12 cellular contexts compared by ENCODE assay signal in the genomic region with DNA sequence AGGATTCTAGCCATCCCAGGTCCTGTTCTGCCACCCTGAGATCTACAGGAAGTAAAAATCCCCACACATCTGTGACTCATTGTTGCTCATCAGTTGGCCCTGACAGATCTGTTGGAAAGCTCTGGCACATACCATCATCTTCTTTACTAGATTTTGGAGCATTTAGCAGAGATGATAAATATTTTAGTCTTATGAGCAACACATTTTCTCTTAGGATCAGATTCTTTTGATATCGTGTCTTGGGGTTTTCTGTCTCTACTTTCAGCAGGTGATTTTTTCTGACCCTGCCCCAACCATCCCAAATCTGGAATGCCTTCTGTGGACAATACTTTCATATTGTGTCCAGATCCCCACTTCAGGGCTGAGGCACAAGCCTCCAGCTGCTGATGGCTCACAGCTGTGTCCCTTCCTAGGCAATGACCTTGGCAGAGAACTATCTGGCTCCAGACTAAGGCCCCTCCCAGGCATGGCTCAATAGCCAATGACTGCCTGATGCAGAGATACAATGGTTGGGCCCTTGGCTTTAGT.
A peak's percentile ranks its signal among the peaks of the same experiment; 100 is the strongest.
DNase-seq lines count a peak whose midpoint lies in the region; ATAC-seq and TF ChIP-seq lines count a peak whose summit lies in the region.
"Had no signal": no experiment of that assay in that cellular context is flagged by ENCODE, and none has a peak within 500 bp of the region (broad histone marks: within the 10 kb centered on the region; RNA-seq: fewer than 3 reads in every experiment).

No MANE protein-coding gene starts in this region.

- H3K9me3 ChIP-seq in BE2C (no peaks in the 10 kb centered on the region), esophagus squamous epithelium (no peaks in the 10 kb centered on the region), osteoblast (ENCODE audit: low read depth, low read length) (no peaks in the 10 kb centered on the region)
- H3K9me3 ChIP-seq: HAP-1 had no signal

- H4K20me1 ChIP-seq in osteoblast (ENCODE audit: insufficient read depth, low read length), result no peaks in the 10 kb centered on the region

- intact Hi-C loops in esophagus squamous epithelium (cut with DNase I), result no loop called here

- DNase-seq in BE2C (peak; percentile 24), NCI-H460 (ENCODE audit: extremely low read depth, low read depth) (peak; percentile 20), esophagus squamous epithelium (lab: John Stamatoyannopoulos, UW) (no peak), osteoblast (ENCODE audit: insufficient read length, low spot score, missing footprints) (no peak), NCI-H82 treated with DMSO at 0.1 percent for 48 hours (lab: John Stamatoyannopoulos, UW; ENCODE audit: unreplicated experiment) (no peak), NCI-H2081 treated with DMSO at 0.1 percent for 48 hours (lab: John Stamatoyannopoulos, UW) (no peak)
- no peak for DNase-seq in activated naive CD4-positive, alpha-beta T cell treated with Interleukin-2 at 50 U/mL for 16 hours
- DNase-seq: GF-D8, NCI-H2171 had no signal

- no peak for ATAC-seq in GM19463 (IDR thresholded peaks at IDR 0.05; ENCODE audit: unreplicated experiment)
- ATAC-seq: activated CD4-positive, CD25-positive, alpha-beta regulatory T cell treated with anti-CD3 and anti-CD28 coated beads, Interleukin-2, amount 50 U/mL, for 24 hours had no signal

- H3K4me3 ChIP-seq in BE2C (ENCODE audit: low read depth, low read length), result no peak overlapping the region
- no peak overlapping the region for H3K4me3 ChIP-seq in esophagus squamous epithelium
- peak overlapping the region; percentile 13 for H3K4me3 ChIP-seq in osteoblast (ENCODE audit: insufficient read depth, low read length)
- H3K4me3 ChIP-seq: HAP-1 had no signal

- no peak for TF ChIP-seq POLR2A in esophagus squamous epithelium (IDR thresholded peaks at IDR 0.05)

- H3K4me1 ChIP-seq in BE2C, result peaks cover 8% of the 10 kb centered on the region
- peaks cover 7 to 45% (median 38%) of the 10 kb centered on the region in 3 donors for H3K4me1 ChIP-seq in esophagus squamous epithelium
- peaks cover 49% of the 10 kb centered on the region for H3K4me1 ChIP-seq in osteoblast (ENCODE audit: insufficient read depth, low read length)
- H3K4me1 ChIP-seq: HAP-1 had no signal

- no peaks in the 10 kb centered on the region for H3K79me2 ChIP-seq in osteoblast (ENCODE audit: insufficient read depth, low read length)

- H3K27me3 ChIP-seq in BE2C (no peaks in the 10 kb centered on the region), esophagus squamous epithelium (no peaks in the 10 kb centered on the region), osteoblast (ENCODE audit: insufficient read depth, low read length) (no peaks in the 10 kb centered on the region)

- WGBS in esophagus squamous epithelium, 2 donors, result 8 to 13% methylated on average over 1 of the region's 1 CpG

- no peak overlapping the region for H2AFZ ChIP-seq in osteoblast (ENCODE audit: low read length)

- H3K4me2 ChIP-seq in osteoblast (ENCODE audit: insufficient read depth, low read length), result peak overlapping the region; percentile 52

- H3K27ac ChIP-seq in esophagus squamous epithelium (peak overlapping the region in 3 of 4 donors; percentile 38 to 69 (median 50)), osteoblast (ENCODE audit: low read depth, low read length) (peak overlapping the region; percentile 90)

- TF ChIP-seq CTCF in BE2C (IDR thresholded peaks at IDR 0.05; ENCODE audit: low read depth, low read length) (no peak), esophagus squamous epithelium (IDR thresholded peaks at IDR 0.05) (no peak), osteoblast (IDR thresholded peaks at IDR 0.05; ENCODE audit: extremely low read depth, low read depth, low read length) (no peak)

- no peaks in the 10 kb centered on the region for H3K36me3 ChIP-seq in BE2C
- no peaks in the 10 kb centered on the region for H3K36me3 ChIP-seq in esophagus squamous epithelium
- H3K36me3 ChIP-seq in osteoblast (ENCODE audit: insufficient read depth, low read length), result no peaks in the 10 kb centered on the region
- H3K36me3 ChIP-seq: HAP-1 had no signal

Comparison
In these comparisons a context has a peak if more than half of its experiments do, and no peak if none do; other contexts are left out.
1. DNase-seq: peak in BE2C (single experiment) and NCI-H460 (single experiment); none in esophagus squamous epithelium (single experiment), osteoblast (single experiment), NCI-H82 treated with DMSO at 0.1 percent for 48 hours (single experiment), NCI-H2081 treated with DMSO at 0.1 percent for 48 hours (single experiment) and activated naive CD4-positive, alpha-beta T cell treated with Interleukin-2 at 50 U/mL for 16 hours (single experiment).